12 cellular contexts compared by ENCODE assay signal in the genomic region with DNA sequence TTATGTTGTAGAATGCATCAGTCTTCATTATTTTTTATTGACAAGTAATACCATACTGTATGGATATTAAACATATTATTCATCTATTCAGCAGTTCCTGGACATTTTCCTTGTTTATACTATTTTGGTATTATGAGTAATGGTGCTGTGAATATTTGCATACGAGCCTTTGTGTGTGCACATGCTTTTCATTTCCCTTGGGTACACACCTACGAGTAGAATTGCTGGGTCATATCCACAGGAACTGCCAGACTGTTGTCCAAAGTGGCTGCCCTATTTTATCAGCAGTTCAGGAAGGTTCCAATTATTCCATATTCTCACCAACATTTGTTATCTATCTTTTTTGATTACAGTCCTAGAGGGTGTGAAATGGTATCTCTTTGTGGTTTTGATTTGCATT.
"Had no signal": no experiment of that assay in that cellular context is flagged by ENCODE, and none has a peak within 500 bp of the region (broad histone marks: within the 10 kb centered on the region; RNA-seq: fewer than 3 reads in every experiment).

No MANE protein-coding gene starts in this region.

- H3K27ac ChIP-seq: colonic mucosa, parathyroid adenoma, stomach had no signal

- H3K27me3 ChIP-seq: colonic mucosa had no signal

- H3K9me3 ChIP-seq: colonic mucosa, stomach had no signal

- H3K4me3 ChIP-seq: colonic mucosa, stomach had no signal

- H3K4me1 ChIP-seq: colonic mucosa, parathyroid adenoma, stomach had no signal

- ATAC-seq: activated CD4-positive, CD25-positive, alpha-beta regulatory T cell treated with anti-CD3 and anti-CD28 coated beads, Interleukin-2, amount 50 U/mL, for 24 hours; activated naive CD4-positive, alpha-beta T cell treated with anti-CD3 and anti-CD28 coated beads, Interleukin-2, amount 50 U/mL, for 72 hours had no signal

- H3K9ac ChIP-seq: parathyroid adenoma had no signal

- H3K36me3 ChIP-seq: colonic mucosa, stomach had no signal

- H3K79me2 ChIP-seq: parathyroid adenoma had no signal

- DNase-seq: activated T-cell treated with anti-CD3 and anti-CD28 coated beads, Interleukin-2, amount 50 U/mL, for 1 hour; amniotic stem cell; colonic mucosa; effector CD4-positive, alpha-beta T cell; hippocampal formation; kidney glomerular epithelial cell; stimulated activated CD4-positive, alpha-beta T cell treated with anti-CD3 and anti-CD28 coated beads, Interleukin-15, amount 100 ng/mL, for 24 hours; stimulated activated CD4-positive, alpha-beta T cell treated with anti-CD3 and anti-CD28 coated beads, Interleukin-4, amount 100 ng/mL, for 4 hours; stomach had no signal
